Comparison of ENCODE assay signal across 1 cellular context in genomic region chr6:136737343-136738177, GRCh38.
TF ChIP-seq lines count a peak whose summit lies in the region.

No MANE protein-coding gene starts in this region.

TF ChIP-seq in K562, 482 proteins besides CTCF, POLR2A, EP300 and RAD21 (continued from another document and continues in another):
- TF ChIP-seq, protein P1, sequence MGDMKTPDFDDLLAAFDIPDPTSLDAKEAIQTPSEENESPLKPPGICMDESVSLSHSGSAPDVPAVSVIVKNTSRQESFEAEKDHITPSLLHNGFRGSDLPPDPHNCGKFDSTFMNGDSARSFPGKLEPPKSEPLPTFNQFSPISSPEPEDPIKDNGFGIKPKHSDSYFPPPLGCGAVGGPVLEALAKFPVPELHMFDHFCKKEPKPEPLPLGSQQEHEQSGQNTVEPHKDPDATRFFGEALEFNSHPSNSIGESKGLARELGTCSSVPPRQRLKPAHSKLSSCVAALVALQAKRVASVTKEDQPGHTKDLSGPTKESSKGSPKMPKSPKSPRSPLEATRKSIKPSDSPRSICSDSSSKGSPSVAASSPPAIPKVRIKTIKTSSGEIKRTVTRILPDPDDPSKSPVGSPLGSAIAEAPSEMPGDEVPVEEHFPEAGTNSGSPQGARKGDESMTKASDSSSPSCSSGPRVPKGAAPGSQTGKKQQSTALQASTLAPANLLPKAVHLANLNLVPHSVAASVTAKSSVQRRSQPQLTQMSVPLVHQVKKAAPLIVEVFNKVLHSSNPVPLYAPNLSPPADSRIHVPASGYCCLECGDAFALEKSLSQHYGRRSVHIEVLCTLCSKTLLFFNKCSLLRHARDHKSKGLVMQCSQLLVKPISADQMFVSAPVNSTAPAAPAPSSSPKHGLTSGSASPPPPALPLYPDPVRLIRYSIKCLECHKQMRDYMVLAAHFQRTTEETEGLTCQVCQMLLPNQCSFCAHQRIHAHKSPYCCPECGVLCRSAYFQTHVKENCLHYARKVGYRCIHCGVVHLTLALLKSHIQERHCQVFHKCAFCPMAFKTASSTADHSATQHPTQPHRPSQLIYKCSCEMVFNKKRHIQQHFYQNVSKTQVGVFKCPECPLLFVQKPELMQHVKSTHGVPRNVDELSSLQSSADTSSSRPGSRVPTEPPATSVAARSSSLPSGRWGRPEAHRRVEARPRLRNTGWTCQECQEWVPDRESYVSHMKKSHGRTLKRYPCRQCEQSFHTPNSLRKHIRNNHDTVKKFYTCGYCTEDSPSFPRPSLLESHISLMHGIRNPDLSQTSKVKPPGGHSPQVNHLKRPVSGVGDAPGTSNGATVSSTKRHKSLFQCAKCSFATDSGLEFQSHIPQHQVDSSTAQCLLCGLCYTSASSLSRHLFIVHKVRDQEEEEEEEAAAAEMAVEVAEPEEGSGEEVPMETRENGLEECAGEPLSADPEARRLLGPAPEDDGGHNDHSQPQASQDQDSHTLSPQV (IDR thresholded peaks at IDR 0.05) = peak; percentile 49
- TF ChIP-seq NR2C1 (IDR thresholded peaks at IDR 0.05) = 0 out of 2 replicates have a peak, but pooled peaks have one; percentile 36
- TF ChIP-seq NR2C1 (tag; IDR thresholded peaks at IDR 0.05) = no peak
- TF ChIP-seq MEIS2 (IDR thresholded peaks at IDR 0.05; ENCODE audit: partially characterized antibody) = peak; percentile 89
- TF ChIP-seq MCM5 (IDR thresholded peaks at IDR 0.05; ENCODE audit: low read depth) = no peak
- TF ChIP-seq, protein P2, sequence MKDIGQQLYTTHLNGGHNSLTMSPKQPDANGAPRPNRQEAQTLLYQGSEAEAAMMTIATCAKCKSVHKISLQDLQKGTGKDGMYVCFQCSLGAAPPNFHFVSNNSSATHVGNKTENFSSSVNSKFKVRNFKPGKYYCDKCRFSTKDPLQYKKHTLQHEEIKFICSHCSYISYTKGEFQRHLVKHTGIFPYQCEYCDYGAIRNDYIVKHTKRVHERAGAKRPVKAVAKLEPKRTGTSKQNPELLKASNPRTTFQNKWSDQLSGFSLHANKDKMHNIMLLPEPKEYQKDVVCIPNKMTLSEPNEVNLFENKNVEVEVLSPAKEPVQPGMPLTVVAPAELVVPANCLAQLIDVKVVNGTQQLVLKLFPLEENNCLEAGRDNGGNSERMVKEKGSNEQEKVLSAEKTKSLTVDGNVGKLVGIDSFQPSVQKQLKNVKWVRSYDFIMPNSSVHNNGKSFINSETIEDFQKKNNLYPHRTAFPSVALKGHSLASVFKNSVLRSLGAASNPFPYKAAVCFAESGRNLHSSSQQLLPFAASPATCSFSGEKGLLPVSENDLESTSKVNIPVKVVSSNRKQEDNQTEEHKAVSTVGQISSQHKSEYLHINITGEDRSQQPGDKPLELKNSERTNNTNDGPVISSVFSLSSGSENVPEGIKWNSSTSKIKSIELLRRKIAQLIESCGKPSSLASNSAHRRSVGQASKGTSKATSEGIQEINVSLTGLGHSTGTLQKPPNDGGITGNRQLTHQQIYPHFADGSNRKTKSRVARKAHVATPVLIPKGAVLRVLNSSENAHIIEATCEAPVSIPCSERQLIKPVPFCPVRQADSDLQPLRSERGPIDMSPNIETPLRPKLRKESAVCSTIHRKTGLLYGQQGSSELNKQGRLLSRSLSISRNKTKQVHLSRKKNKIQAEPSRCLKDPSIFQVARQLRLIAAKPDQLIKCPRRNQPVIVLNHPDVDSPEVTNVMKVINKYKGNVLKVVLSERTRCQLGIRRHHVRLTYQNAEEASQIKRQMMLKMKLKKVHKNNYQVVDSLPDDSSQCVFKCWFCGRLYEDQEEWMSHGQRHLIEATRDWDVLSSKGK (CRISPR knock-in tag; IDR thresholded peaks at IDR 0.05) = no peak
- TF ChIP-seq ERF (CRISPR knock-in tag; IDR thresholded peaks at IDR 0.05) = no peak
- no peak for TF ChIP-seq ZNF561 (CRISPR knock-in tag; conservative IDR thresholded peaks at IDR 0.05)
- TF ChIP-seq, protein P3, sequence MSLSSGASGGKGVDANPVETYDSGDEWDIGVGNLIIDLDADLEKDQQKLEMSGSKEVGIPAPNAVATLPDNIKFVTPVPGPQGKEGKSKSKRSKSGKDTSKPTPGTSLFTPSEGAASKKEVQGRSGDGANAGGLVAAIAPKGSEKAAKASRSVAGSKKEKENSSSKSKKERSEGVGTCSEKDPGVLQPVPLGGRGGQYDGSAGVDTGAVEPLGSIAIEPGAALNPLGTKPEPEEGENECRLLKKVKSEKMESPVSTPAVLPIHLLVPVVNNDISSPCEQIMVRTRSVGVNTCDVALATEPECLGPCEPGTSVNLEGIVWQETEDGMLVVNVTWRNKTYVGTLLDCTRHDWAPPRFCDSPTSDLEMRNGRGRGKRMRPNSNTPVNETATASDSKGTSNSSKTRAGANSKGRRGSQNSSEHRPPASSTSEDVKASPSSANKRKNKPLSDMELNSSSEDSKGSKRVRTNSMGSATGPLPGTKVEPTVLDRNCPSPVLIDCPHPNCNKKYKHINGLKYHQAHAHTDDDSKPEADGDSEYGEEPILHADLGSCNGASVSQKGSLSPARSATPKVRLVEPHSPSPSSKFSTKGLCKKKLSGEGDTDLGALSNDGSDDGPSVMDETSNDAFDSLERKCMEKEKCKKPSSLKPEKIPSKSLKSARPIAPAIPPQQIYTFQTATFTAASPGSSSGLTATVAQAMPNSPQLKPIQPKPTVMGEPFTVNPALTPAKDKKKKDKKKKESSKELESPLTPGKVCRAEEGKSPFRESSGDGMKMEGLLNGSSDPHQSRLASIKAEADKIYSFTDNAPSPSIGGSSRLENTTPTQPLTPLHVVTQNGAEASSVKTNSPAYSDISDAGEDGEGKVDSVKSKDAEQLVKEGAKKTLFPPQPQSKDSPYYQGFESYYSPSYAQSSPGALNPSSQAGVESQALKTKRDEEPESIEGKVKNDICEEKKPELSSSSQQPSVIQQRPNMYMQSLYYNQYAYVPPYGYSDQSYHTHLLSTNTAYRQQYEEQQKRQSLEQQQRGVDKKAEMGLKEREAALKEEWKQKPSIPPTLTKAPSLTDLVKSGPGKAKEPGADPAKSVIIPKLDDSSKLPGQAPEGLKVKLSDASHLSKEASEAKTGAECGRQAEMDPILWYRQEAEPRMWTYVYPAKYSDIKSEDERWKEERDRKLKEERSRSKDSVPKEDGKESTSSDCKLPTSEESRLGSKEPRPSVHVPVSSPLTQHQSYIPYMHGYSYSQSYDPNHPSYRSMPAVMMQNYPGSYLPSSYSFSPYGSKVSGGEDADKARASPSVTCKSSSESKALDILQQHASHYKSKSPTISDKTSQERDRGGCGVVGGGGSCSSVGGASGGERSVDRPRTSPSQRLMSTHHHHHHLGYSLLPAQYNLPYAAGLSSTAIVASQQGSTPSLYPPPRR (CRISPR knock-in tag; IDR thresholded peaks at IDR 0.05; ENCODE audit: borderline replicate concordance) = 0 out of 2 replicates have a peak, but pooled peaks have one; percentile 48
- TF ChIP-seq BHLHE40 (IDR thresholded peaks at IDR 0.05; ENCODE audit: low read length) = peak; percentile 26; the same call in 1 of the 2 replicates
- no peak for TF ChIP-seq FOXK2 (conservative IDR thresholded peaks at IDR 0.05 in 1 of 2, IDR thresholded peaks at IDR 0.05 in 1 of 2; ENCODE audit: low read depth in 2 of 2)
- no peak for TF ChIP-seq E2F5 (CRISPR knock-in tag; IDR thresholded peaks at IDR 0.05)
- no peak for TF ChIP-seq NR1H2 (CRISPR knock-in tag; IDR thresholded peaks at IDR 0.05)
- TF ChIP-seq ZNF347 (CRISPR knock-in tag; IDR thresholded peaks at IDR 0.05; ENCODE audit: low read depth) = no peak
- peak; percentile 77 for TF ChIP-seq CEBPG (CRISPR knock-in tag; IDR thresholded peaks at IDR 0.05)
- peak; percentile 96 for TF ChIP-seq CEBPG (tag; conservative IDR thresholded peaks at IDR 0.05 in 1 of 2, IDR thresholded peaks at IDR 0.05 in 1 of 2)
- no peak for TF ChIP-seq CREM (IDR thresholded peaks at IDR 0.05; ENCODE audit: low read depth)
- TF ChIP-seq HSF4 (CRISPR knock-in tag; IDR thresholded peaks at IDR 0.05; ENCODE audit: borderline replicate concordance) = no peak
- no peak for TF ChIP-seq PCBP2 (IDR thresholded peaks at IDR 0.05; ENCODE audit: low read depth, low read length, poor library complexity, severe bottlenecking)
- no peak for TF ChIP-seq ZNF12 (CRISPR knock-in tag; IDR thresholded peaks at IDR 0.05)
- TF ChIP-seq HCFC1 (IDR thresholded peaks at IDR 0.05; ENCODE audit: low read depth, low read length) = no peak
- 0 out of 2 replicates have a peak, but pooled peaks have one; percentile 33 for TF ChIP-seq ZNF41 (CRISPR knock-in tag; conservative IDR thresholded peaks at IDR 0.05)
- TF ChIP-seq TCF7L2 (IDR thresholded peaks at IDR 0.05; ENCODE audit: low read depth, low read length) = no peak
- TF ChIP-seq, protein P4, sequence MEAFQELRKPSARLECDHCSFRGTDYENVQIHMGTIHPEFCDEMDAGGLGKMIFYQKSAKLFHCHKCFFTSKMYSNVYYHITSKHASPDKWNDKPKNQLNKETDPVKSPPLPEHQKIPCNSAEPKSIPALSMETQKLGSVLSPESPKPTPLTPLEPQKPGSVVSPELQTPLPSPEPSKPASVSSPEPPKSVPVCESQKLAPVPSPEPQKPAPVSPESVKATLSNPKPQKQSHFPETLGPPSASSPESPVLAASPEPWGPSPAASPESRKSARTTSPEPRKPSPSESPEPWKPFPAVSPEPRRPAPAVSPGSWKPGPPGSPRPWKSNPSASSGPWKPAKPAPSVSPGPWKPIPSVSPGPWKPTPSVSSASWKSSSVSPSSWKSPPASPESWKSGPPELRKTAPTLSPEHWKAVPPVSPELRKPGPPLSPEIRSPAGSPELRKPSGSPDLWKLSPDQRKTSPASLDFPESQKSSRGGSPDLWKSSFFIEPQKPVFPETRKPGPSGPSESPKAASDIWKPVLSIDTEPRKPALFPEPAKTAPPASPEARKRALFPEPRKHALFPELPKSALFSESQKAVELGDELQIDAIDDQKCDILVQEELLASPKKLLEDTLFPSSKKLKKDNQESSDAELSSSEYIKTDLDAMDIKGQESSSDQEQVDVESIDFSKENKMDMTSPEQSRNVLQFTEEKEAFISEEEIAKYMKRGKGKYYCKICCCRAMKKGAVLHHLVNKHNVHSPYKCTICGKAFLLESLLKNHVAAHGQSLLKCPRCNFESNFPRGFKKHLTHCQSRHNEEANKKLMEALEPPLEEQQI (IDR thresholded peaks at IDR 0.05) = 0 out of 2 replicates have a peak, but pooled peaks have one; percentile 15
- TF ChIP-seq, protein P5, sequence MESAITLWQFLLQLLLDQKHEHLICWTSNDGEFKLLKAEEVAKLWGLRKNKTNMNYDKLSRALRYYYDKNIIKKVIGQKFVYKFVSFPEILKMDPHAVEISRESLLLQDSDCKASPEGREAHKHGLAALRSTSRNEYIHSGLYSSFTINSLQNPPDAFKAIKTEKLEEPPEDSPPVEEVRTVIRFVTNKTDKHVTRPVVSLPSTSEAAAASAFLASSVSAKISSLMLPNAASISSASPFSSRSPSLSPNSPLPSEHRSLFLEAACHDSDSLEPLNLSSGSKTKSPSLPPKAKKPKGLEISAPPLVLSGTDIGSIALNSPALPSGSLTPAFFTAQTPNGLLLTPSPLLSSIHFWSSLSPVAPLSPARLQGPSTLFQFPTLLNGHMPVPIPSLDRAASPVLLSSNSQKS (CRISPR knock-in tag; IDR thresholded peaks at IDR 0.05) = no peak
- TF ChIP-seq SMARCC2 (IDR thresholded peaks at IDR 0.05; ENCODE audit: low read depth) = peak; percentile 62; the same call in 1 of the 2 replicates
- TF ChIP-seq NCOA2 (IDR thresholded peaks at IDR 0.05; ENCODE audit: partially characterized antibody in 2 of 2) = peak in 1 of 2 experiments; percentile 12
- peak; percentile 62 for TF ChIP-seq MTA2 (IDR thresholded peaks at IDR 0.05; ENCODE audit: low read depth)
- peak; percentile 78 for TF ChIP-seq NCOR1 (IDR thresholded peaks at IDR 0.05)
- peak; percentile 73 for TF ChIP-seq TAL1 (IDR thresholded peaks at IDR 0.05)
- TF ChIP-seq ZC3H11A (IDR thresholded peaks at IDR 0.05; ENCODE audit: low read depth, low read length) = no peak
- no peak for TF ChIP-seq ATF1 (CRISPR knock-in tag; IDR thresholded peaks at IDR 0.05)
- peak; percentile 31; the same call in 1 of the 2 replicates for TF ChIP-seq ATF1 (tag; IDR thresholded peaks at IDR 0.05)
- no peak for TF ChIP-seq ZNF184 (CRISPR knock-in tag; IDR thresholded peaks at IDR 0.05)
- TF ChIP-seq TAF1 (IDR thresholded peaks at IDR 0.05; ENCODE audit: control insufficient read depth, extremely low read depth, insufficient read depth, low read length, severe bottlenecking) = no peak
- no peak for TF ChIP-seq CBX1 (IDR thresholded peaks at IDR 0.05; ENCODE audit: low read depth)
- no peak for TF ChIP-seq HOXB6 (CRISPR knock-in tag; IDR thresholded peaks at IDR 0.05; ENCODE audit: borderline replicate concordance)
- peak; percentile 61; the same call in 1 of the 2 replicates for TF ChIP-seq CTBP1 (IDR thresholded peaks at IDR 0.05; ENCODE audit: borderline replicate concordance)
- no peak for TF ChIP-seq SREBF1 (IDR thresholded peaks at IDR 0.05; ENCODE audit: borderline replicate concordance, low read depth, low read length)
- no peak for TF ChIP-seq PRPF4 (IDR thresholded peaks at IDR 0.05; ENCODE audit: insufficient read depth, low read depth, low read length, poor library complexity, severe bottlenecking)
- TF ChIP-seq E2F6 (IDR thresholded peaks at IDR 0.05; ENCODE audit: borderline replicate concordance in 1 of 2, extremely low read depth in 1 of 2, insufficient read depth in 1 of 2, insufficient read length in 1 of 2, low read depth in 1 of 2, low read length in 1 of 2, poor library complexity in 1 of 2, severe bottlenecking in 1 of 2) = peak in 1 of 2 experiments; percentile 37
- no peak for TF ChIP-seq PPARD (CRISPR knock-in tag; IDR thresholded peaks at IDR 0.05)
